ENCODE assay signal across 8 cellular contexts in the genomic region with DNA sequence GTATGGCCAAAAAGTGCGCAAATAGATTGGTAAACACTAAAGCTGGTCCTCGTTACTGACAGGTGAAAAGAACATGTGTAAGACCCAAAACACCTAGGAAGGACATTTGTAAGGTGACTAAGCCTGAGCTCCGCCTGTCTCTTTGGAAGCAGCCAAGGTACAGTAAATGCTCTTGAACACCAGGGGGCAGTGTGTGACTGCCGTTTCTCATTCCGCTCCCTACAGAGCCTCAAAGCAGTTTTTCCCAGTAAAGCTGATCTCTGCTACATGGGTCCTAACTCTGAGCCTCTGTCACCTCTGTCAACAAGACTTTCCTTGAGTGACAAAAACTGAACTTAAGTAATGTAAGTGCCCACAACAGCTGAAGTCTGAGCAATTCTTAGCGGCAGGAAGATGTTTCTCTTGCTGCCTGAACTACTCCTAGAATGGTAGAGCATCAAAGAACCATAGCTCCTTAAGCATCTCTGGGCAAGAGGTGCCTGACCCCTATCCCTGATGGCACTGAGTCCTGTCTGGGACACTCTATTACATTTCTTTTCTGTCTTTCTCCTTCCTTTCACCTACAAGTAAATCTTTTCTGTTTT.
DNase-seq lines count a peak whose midpoint lies in the region; ATAC-seq lines count a peak whose summit lies in the region.

No MANE protein-coding gene starts in this region.

- DNase-seq in CD1c-positive myeloid dendritic cell (ENCODE audit: extremely low spot score) (peak; percentile 80), NCI-H345 treated with DMSO at 0.1 percent for 48 hours (lab: John Stamatoyannopoulos, UW; ENCODE audit: unreplicated experiment) (peak; percentile 39), memory B cell (ENCODE audit: low spot score in 2 of 2) (peak; percentile 58 to 62)
- peak; percentile 85 for DNase-seq in activated CD4-positive, alpha-beta T cell treated with anti-CD3 and anti-CD28 coated beads, Interleukin-2, amount 10 ng/mL, durations not matched to agents 24 days and 14 days
- peak; percentile 14 for DNase-seq in effector CD4-positive, alpha-beta T cell
- DNase-seq in stimulated activated CD8-positive, alpha-beta memory T cell treated with anti-CD3 and anti-CD28 coated beads, Interleukin-7, amount 100 ng/mL, for 24 hours (ENCODE audit: low read depth) = peak; percentile 17

- intact Hi-C loops in activated CD4-positive, alpha-beta T cell treated with anti-CD3 and anti-CD28 coated beads, Interleukin-2, amount 10 ng/mL, durations not matched to agents 24 days and 14 days (cut with micrococcal nuclease) = loop anchor here (2.0 to 5.0 kb wide), 3 partner anchors 296 to 1896 kb away; a partner anchor contains a TSS

- ATAC-seq in GM19035 (IDR thresholded peaks at IDR 0.05; ENCODE audit: unreplicated experiment) (peak; percentile 79), HG03135 (IDR thresholded peaks at IDR 0.05; ENCODE audit: unreplicated experiment) (peak; percentile 57), memory B cell (ENCODE audit: low read depth) (peak; percentile 70)

- H3K27ac Mint-ChIP-seq in activated CD4-positive, alpha-beta T cell treated with anti-CD3 and anti-CD28 coated beads, Interleukin-2, amount 10 ng/mL, durations not matched to agents 24 days and 14 days = no peak overlapping the region
- H3K27ac Mint-ChIP-seq in memory B cell = peak overlapping the region; percentile 79

- no peaks in the 10 kb centered on the region for H3K36me3 Mint-ChIP-seq in activated CD4-positive, alpha-beta T cell treated with anti-CD3 and anti-CD28 coated beads, Interleukin-2, amount 10 ng/mL, durations not matched to agents 24 days and 14 days (ENCODE audit: low read depth)
- H3K36me3 Mint-ChIP-seq in memory B cell = no peaks in the 10 kb centered on the region

- peaks cover 10% of the 10 kb centered on the region for H3K4me1 Mint-ChIP-seq in activated CD4-positive, alpha-beta T cell treated with anti-CD3 and anti-CD28 coated beads, Interleukin-2, amount 10 ng/mL, durations not matched to agents 24 days and 14 days
- peaks cover 20% of the 10 kb centered on the region for H3K4me1 Mint-ChIP-seq in memory B cell

- no peak overlapping the region for H3K4me3 Mint-ChIP-seq in activated CD4-positive, alpha-beta T cell treated with anti-CD3 and anti-CD28 coated beads, Interleukin-2, amount 10 ng/mL, durations not matched to agents 24 days and 14 days
- H3K4me3 Mint-ChIP-seq in memory B cell = no peak overlapping the region

- H3K9me3 Mint-ChIP-seq in activated CD4-positive, alpha-beta T cell treated with anti-CD3 and anti-CD28 coated beads, Interleukin-2, amount 10 ng/mL, durations not matched to agents 24 days and 14 days = no peaks in the 10 kb centered on the region
- no peaks in the 10 kb centered on the region for H3K9me3 Mint-ChIP-seq in memory B cell

- H3K27me3 Mint-ChIP-seq in activated CD4-positive, alpha-beta T cell treated with anti-CD3 and anti-CD28 coated beads, Interleukin-2, amount 10 ng/mL, durations not matched to agents 24 days and 14 days = peaks cover 22% of the 10 kb centered on the region
- H3K27me3 Mint-ChIP-seq in memory B cell = peaks cover 5% of the 10 kb centered on the region

Comparison
In these comparisons a context has a peak if more than half of its experiments do, and no peak if none do; other contexts are left out.
1. Peak in every context shown above with its lines: DNase-seq and ATAC-seq.
2. DNase-seq: peak in every context shown above with its lines; median percentile 85 in activated CD4-positive, alpha-beta T cell treated with anti-CD3 and anti-CD28 coated beads, Interleukin-2, amount 10 ng/mL, durations not matched to agents 24 days and 14 days; 80 in CD1c-positive myeloid dendritic cell; 60 in memory B cell; 39 in NCI-H345 treated with DMSO at 0.1 percent for 48 hours; 17 in stimulated activated CD8-positive, alpha-beta memory T cell treated with anti-CD3 and anti-CD28 coated beads, Interleukin-7, amount 100 ng/mL, for 24 hours; 14 in effector CD4-positive, alpha-beta T cell.